8 cellular contexts compared by ENCODE assay signal in genomic region chr9:130848514-130848913, GRCh38. TPM values are rescaled to one million over a fixed set of nuclear protein-coding genes. Genes with fewer than 3 reads are reported as not detected.
"Had no signal": no experiment of that assay in that cellular context is flagged by ENCODE, and none has a peak within 500 bp of the region (broad histone marks: within the 10 kb centered on the region; RNA-seq: fewer than 3 reads in every experiment).

No MANE protein-coding gene starts in this region.

RNA-seq across cellular contexts. Expression of gene QRFP, which starts 48.1 kb away (rescaled TPM):
- total RNA-seq: activated B cell treated with CpG ODN at 0.5 μM for 24 hours; activated CD4-positive, alpha-beta T cell treated with anti-CD3 and anti-CD28 coated beads, Interleukin-2, amount 10 ng/mL, durations not matched to agents 24 days and 14 days; activated T-helper 1 cell treated with anti-CD3 and anti-CD28 coated beads, Interleukin-12 subunit alpha, Interleukin-12 subunit beta, Interleukin-2, Interleukin-4 antibody, amounts not matched to agents 30 ng/mL and 10 ng/mL and 1 ng/mL, durations not matched to agents 14 hours and 24 hours and 36 hours; lung; mononuclear cell; occipital lobe; Peyer's patch; renal cortical epithelial cell had no signal
